ENCODE assay signal across 1 cellular context in genomic region chr12:27148373-27148772, GRCh38.
TF ChIP-seq lines count a peak whose summit lies in the region.

No MANE protein-coding gene starts in this region.

TF ChIP-seq in GM12878, 131 proteins besides CTCF, POLR2A, EP300 and RAD21 (continued from another document):
- TF ChIP-seq ZBTB40 (IDR thresholded peaks at IDR 0.05; ENCODE audit: borderline replicate concordance) (no peak), WRNIP1 (IDR thresholded peaks at IDR 0.05; ENCODE audit: borderline replicate concordance, low read depth, low read length) (no peak), FOXM1 (IDR thresholded peaks at IDR 0.05; ENCODE audit: low read depth, low read length) (no peak), CREM (IDR thresholded peaks at IDR 0.05; ENCODE audit: low read depth) (no peak), SPI1 (IDR thresholded peaks at IDR 0.05; ENCODE audit: borderline replicate concordance, insufficient read depth, low read depth, low read length) (peak; percentile 76)
